In genomic region chr3:9932843-9933560, GRCh38 we compare ENCODE assay signal across 8 cellular contexts. TPM values are rescaled to one million over a fixed set of nuclear protein-coding genes. Genes with fewer than 3 reads are reported as not detected.
DNase-seq lines count a peak whose midpoint lies in the region; ATAC-seq lines count a peak whose summit lies in the region.

No MANE protein-coding gene starts in this region.

- WGBS in ectodermal cell, 2 experiments = 1% methylated on average over 77 of the region's 77 CpGs
- under 1% methylated on average over 60 of the region's 77 CpGs for WGBS in mesenchymal stem cell

- peak overlapping the region; percentile 70 to 75 for H3K18ac ChIP-seq in mesenchymal stem cell (ENCODE audit: low read depth in 1 of 2, low read length in 2 of 2)

- no peak overlapping the region for H2BK5ac ChIP-seq in mesenchymal stem cell (ENCODE audit: low read depth, low read length, poor library complexity, severe bottlenecking)

- no peak overlapping the region for H2BK120ac ChIP-seq in mesenchymal stem cell (ENCODE audit: low read depth, low read length)

- no peaks in the 10 kb centered on the region for H3K9me3 ChIP-seq in BLaER1
- H3K9me3 ChIP-seq in ectodermal cell (ENCODE audit: control insufficient read depth, low read length) = no peaks in the 10 kb centered on the region
- H3K9me3 ChIP-seq in mesenchymal stem cell (ENCODE audit: control insufficient read depth, low read length) = no peaks in the 10 kb centered on the region

- H2BK12ac ChIP-seq in mesenchymal stem cell (ENCODE audit: low read length in 2 of 2) = peak overlapping the region in 1 of 2 experiments; percentile 67

- no peaks in the 10 kb centered on the region for H4K20me1 ChIP-seq in BLaER1

- peaks cover 26% of the 10 kb centered on the region for H3K79me1 ChIP-seq in mesenchymal stem cell (replicated peaks; ENCODE audit: low read length, poor library complexity, severe bottlenecking)

- no peak overlapping the region for H2AK5ac ChIP-seq in mesenchymal stem cell (ENCODE audit: low read length, severe bottlenecking)

- H3K14ac ChIP-seq in mesenchymal stem cell (ENCODE audit: low read length in 2 of 2) = peak overlapping the region in 1 of 2 experiments; percentile 91

- H2BK15ac ChIP-seq in mesenchymal stem cell (ENCODE audit: low read depth, poor library complexity, severe bottlenecking) = no peak overlapping the region

- H3K9ac ChIP-seq in BLaER1 (peak overlapping the region; percentile 88), mesenchymal stem cell (ENCODE audit: low read length) (peak overlapping the region; percentile 83)

- peaks cover 29% of the 10 kb centered on the region for H3K4me1 ChIP-seq in BLaER1
- H3K4me1 ChIP-seq in ectodermal cell (ENCODE audit: control insufficient read depth, insufficient read depth, low read length) = peaks cover 11% of the 10 kb centered on the region
- H3K4me1 ChIP-seq in mesenchymal stem cell (ENCODE audit: control insufficient read depth, insufficient read depth, low read depth, low read length) = peaks cover 26% of the 10 kb centered on the region

- H3K4me3 ChIP-seq in BLaER1 (peak overlapping the region; percentile 80), ectodermal cell (ENCODE audit: insufficient read depth, low read depth, low read length) (peak overlapping the region; percentile 44), mesenchymal stem cell (ENCODE audit: insufficient read depth in 1 of 2, low read depth in 1 of 2, low read length in 2 of 2) (peak overlapping the region; percentile 78 to 87)

- peak overlapping the region; percentile 99 for H3K4me2 ChIP-seq in BLaER1
- H3K4me2 ChIP-seq in mesenchymal stem cell (ENCODE audit: low read length, poor library complexity, severe bottlenecking) = peak overlapping the region; percentile 100

- H3K27ac ChIP-seq in BLaER1 = peak overlapping the region; percentile 92
- H3K27ac ChIP-seq in ectodermal cell (ENCODE audit: insufficient read depth, low read depth, low read length, poor library complexity, severe bottlenecking) = peak overlapping the region; percentile 83
- H3K27ac ChIP-seq in mesenchymal stem cell (ENCODE audit: low read length, poor library complexity, severe bottlenecking) = peak overlapping the region; percentile 72

- peak overlapping the region; percentile 71 to 92 for H3K4ac ChIP-seq in mesenchymal stem cell (ENCODE audit: low read depth in 1 of 2, low read length in 2 of 2)

- peak overlapping the region; percentile 83 for H2AFZ ChIP-seq in mesenchymal stem cell (ENCODE audit: low read depth, low read length)

- H3K27me3 ChIP-seq in BLaER1 (no peaks in the 10 kb centered on the region), ectodermal cell (ENCODE audit: control insufficient read depth, insufficient read depth, low read length, poor library complexity, severe bottlenecking) (peaks cover 6% of the 10 kb centered on the region), mesenchymal stem cell (ENCODE audit: control insufficient read depth in 1 of 2, insufficient read depth in 1 of 2, low read length in 2 of 2) (no peaks in the 10 kb centered on the region)

- H4K91ac ChIP-seq in mesenchymal stem cell (ENCODE audit: low read length) = peak overlapping the region; percentile 88

- peak overlapping the region; percentile 91 for H4K8ac ChIP-seq in mesenchymal stem cell (ENCODE audit: low read length)

- H3K23ac ChIP-seq in mesenchymal stem cell (ENCODE audit: low read length in 2 of 2) = peak overlapping the region in 1 of 2 experiments; percentile 51

- ATAC-seq in GM19025 (IDR thresholded peaks at IDR 0.05; ENCODE audit: low read depth, unreplicated experiment) (peak; percentile 53), HG03175 (IDR thresholded peaks at IDR 0.05; ENCODE audit: unreplicated experiment) (peak; percentile 67)

- DNase-seq in NCI-H526 treated with DMSO at 0.1 percent for 48 hours (lab: John Stamatoyannopoulos, UW) (peak; percentile 51), mesenchymal stem cell (peak; percentile 85)
- peak; percentile 90 to 92 for DNase-seq in activated CD4-positive, alpha-beta T cell treated with anti-CD3 and anti-CD28 coated beads, Interleukin-2, amount 50 U/mL, for 48 hours
- peak; percentile 83 for DNase-seq in stimulated activated CD8-positive, alpha-beta memory T cell treated with anti-CD3 and anti-CD28 coated beads, Interleukin-12 subunit alpha, Interleukin-12 subunit beta, amount 100 ng/mL, for 24 hours (ENCODE audit: extremely low read depth)

- H3K36me3 ChIP-seq in BLaER1 (peaks cover 36% of the 10 kb centered on the region), ectodermal cell (ENCODE audit: control insufficient read depth, insufficient read depth, low read length) (peaks cover 4% of the 10 kb centered on the region), mesenchymal stem cell (ENCODE audit: control insufficient read depth in 1 of 2, insufficient read depth in 2 of 2, low read depth in 1 of 2, low read length in 2 of 2) (peaks cover 34 to 44% of the 10 kb centered on the region in 2 experiments)

RNA-seq across cellular contexts. Expression of gene CRELD1, which starts 0.6 kb away (rescaled TPM):
- polyA plus RNA-seq in ectodermal cell (2013, experiment 1 of 4) = 31.4 TPM
- polyA plus RNA-seq in ectodermal cell (2013, experiment 2 of 4) = 29.1 TPM
- 24.9 TPM for polyA plus RNA-seq in ectodermal cell (2013, experiment 3 of 4)
- polyA plus RNA-seq in ectodermal cell (2013, experiment 4 of 4) = 29.8 TPM
- 13.7 TPM for polyA plus RNA-seq in mesenchymal stem cell (2013, experiment 1 of 2)
- 14.3 TPM for polyA plus RNA-seq in mesenchymal stem cell (2013, experiment 2 of 2)

RNA-seq across cellular contexts. Expression of gene IL17RC, which starts 16.1 kb away (rescaled TPM):
- 8.4 TPM for polyA plus RNA-seq in ectodermal cell (2013, experiment 1 of 4)
- 10.1 TPM for polyA plus RNA-seq in ectodermal cell (2013, experiment 2 of 4)
- polyA plus RNA-seq in ectodermal cell (2013, experiment 3 of 4) = 10.1 TPM
- 9.2 TPM for polyA plus RNA-seq in ectodermal cell (2013, experiment 4 of 4)
- 31.0 TPM for polyA plus RNA-seq in mesenchymal stem cell (2013, experiment 1 of 2)
- 31.2 TPM for polyA plus RNA-seq in mesenchymal stem cell (2013, experiment 2 of 2)

RNA-seq across cellular contexts. Expression of gene PRRT3, which starts 19.2 kb away (rescaled TPM):
- polyA plus RNA-seq in ectodermal cell (2013, experiment 1 of 4) = 16.1 TPM
- polyA plus RNA-seq in ectodermal cell (2013, experiment 2 of 4) = 23.5 TPM
- 14.5 TPM for polyA plus RNA-seq in ectodermal cell (2013, experiment 3 of 4)
- polyA plus RNA-seq in ectodermal cell (2013, experiment 4 of 4) = 16.8 TPM
- polyA plus RNA-seq in mesenchymal stem cell (2013, experiment 1 of 2) = 2.9 TPM
- polyA plus RNA-seq in mesenchymal stem cell (2013, experiment 2 of 2) = 2.9 TPM

RNA-seq across cellular contexts. Expression of gene IL17RE, which starts 30.4 kb away (rescaled TPM):
- polyA plus RNA-seq in ectodermal cell (2013, experiment 1 of 4) = 1.9 TPM
- 1.2 TPM for polyA plus RNA-seq in ectodermal cell (2013, experiment 2 of 4)
- 1.2 TPM for polyA plus RNA-seq in ectodermal cell (2013, experiment 3 of 4)
- 0.97 TPM for polyA plus RNA-seq in ectodermal cell (2013, experiment 4 of 4)
- 1.0 TPM for polyA plus RNA-seq in mesenchymal stem cell (2013, experiment 1 of 2)
- 0.68 TPM for polyA plus RNA-seq in mesenchymal stem cell (2013, experiment 2 of 2)

RNA-seq across cellular contexts. Expression of gene JAGN1, which starts 42.6 kb away (rescaled TPM):
- polyA plus RNA-seq in ectodermal cell (2013, experiment 1 of 4) = 39.0 TPM
- 45.8 TPM for polyA plus RNA-seq in ectodermal cell (2013, experiment 2 of 4)
- polyA plus RNA-seq in ectodermal cell (2013, experiment 3 of 4) = 40.8 TPM
- polyA plus RNA-seq in ectodermal cell (2013, experiment 4 of 4) = 43.3 TPM
- polyA plus RNA-seq in mesenchymal stem cell (2013, experiment 1 of 2) = 23.3 TPM
- polyA plus RNA-seq in mesenchymal stem cell (2013, experiment 2 of 2) = 22.6 TPM

Comparison
In these comparisons a context has a peak if more than half of its experiments do, and no peak if none do; other contexts are left out.
1. Peak in every context shown above with its lines: DNase-seq, ATAC-seq, H3K4me3 ChIP-seq and H3K27ac ChIP-seq.